Comparison of ENCODE assay signal across 8 cellular contexts in the genomic region with DNA sequence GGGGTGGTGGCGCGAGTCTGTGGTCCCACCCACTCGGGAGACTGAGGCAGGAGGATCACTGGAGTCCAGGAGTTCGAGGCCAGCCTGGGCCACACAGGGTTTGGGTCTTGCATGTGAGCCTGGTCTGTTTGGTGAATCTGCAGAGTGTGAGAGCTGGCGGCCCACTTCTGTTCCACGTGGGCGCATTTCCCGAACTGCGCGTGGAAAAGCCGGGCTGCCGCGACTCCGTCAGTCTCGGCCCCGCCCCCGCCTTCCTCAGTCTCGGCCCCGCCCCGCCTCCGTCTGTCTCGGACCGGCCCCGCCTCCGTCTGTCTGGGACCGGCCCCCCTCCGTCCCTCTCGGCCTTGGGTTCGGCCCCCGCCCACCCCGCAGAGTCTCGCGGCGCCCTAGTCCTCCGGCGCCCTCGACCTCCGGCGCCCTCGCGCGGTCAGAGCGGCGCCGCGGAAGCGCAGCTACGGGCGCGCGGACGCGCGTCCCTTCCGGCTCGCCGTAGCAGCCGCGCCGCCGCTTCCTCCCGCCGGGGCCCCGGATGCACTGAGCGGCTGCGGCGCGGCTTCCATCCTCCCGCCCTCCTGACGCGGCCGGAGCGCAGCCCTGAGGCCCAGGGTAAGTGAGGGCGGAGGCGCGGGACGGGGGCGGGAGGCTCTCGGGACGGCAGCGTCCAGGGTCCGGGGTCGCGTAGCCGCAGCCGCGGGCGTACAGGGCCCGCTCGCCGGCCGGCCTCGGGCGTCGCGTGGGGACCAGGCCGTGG. TPM values are rescaled to one million over a fixed set of nuclear protein-coding genes. Genes with fewer than 3 reads are reported as not detected.
A peak's percentile ranks its signal among the peaks of the same experiment; 100 is the strongest.
DNase-seq lines count a peak whose midpoint lies in the region; ATAC-seq and TF ChIP-seq lines count a peak whose summit lies in the region.

A gene with protein sequence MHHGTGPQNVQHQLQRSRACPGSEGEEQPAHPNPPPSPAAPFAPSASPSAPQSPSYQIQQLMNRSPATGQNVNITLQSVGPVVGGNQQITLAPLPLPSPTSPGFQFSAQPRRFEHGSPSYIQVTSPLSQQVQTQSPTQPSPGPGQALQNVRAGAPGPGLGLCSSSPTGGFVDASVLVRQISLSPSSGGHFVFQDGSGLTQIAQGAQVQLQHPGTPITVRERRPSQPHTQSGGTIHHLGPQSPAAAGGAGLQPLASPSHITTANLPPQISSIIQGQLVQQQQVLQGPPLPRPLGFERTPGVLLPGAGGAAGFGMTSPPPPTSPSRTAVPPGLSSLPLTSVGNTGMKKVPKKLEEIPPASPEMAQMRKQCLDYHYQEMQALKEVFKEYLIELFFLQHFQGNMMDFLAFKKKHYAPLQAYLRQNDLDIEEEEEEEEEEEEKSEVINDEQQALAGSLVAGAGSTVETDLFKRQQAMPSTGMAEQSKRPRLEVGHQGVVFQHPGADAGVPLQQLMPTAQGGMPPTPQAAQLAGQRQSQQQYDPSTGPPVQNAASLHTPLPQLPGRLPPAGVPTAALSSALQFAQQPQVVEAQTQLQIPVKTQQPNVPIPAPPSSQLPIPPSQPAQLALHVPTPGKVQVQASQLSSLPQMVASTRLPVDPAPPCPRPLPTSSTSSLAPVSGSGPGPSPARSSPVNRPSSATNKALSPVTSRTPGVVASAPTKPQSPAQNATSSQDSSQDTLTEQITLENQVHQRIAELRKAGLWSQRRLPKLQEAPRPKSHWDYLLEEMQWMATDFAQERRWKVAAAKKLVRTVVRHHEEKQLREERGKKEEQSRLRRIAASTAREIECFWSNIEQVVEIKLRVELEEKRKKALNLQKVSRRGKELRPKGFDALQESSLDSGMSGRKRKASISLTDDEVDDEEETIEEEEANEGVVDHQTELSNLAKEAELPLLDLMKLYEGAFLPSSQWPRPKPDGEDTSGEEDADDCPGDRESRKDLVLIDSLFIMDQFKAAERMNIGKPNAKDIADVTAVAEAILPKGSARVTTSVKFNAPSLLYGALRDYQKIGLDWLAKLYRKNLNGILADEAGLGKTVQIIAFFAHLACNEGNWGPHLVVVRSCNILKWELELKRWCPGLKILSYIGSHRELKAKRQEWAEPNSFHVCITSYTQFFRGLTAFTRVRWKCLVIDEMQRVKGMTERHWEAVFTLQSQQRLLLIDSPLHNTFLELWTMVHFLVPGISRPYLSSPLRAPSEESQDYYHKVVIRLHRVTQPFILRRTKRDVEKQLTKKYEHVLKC (N-terminal part only) (plus strand): TSS at position 512 of the 751 bp plus-strand sequence. CDS start 10,678 bp downstream, outside the sequence.

- TF ChIP-seq CTCF in HEK293 (tag by site-specific recombination; IDR thresholded peaks at IDR 0.05) (no peak), gastroesophageal sphincter (IDR thresholded peaks at IDR 0.05) (peak in 3 of 4 experiments; percentile 54 to 88 (median 74))

- H3K4me3 ChIP-seq in HEK293 (ENCODE audit: low read depth, low read length), result peak within 1 kb of the TSS; percentile 88
- peak within 1 kb of the TSS; percentile 88 to 100 for H3K4me3 ChIP-seq in gastroesophageal sphincter

- peak; percentile 99 for DNase-seq in GM03348 (ENCODE audit: low spot score)
- DNase-seq in MV-4-11 (lab: John Stamatoyannopoulos, UW), result peak; percentile 87
- DNase-seq in SK-MEL-5 (ENCODE audit: low read depth, low spot score), result peak; percentile 94
- peak; percentile 94 for DNase-seq in activated naive CD4-positive, alpha-beta T cell treated with Interleukin-2 at 50 U/mL for 16 hours
- peak in 55 of 56 donors; percentile 44 to 95 (median 84) for DNase-seq in nucleus accumbens (lab: John Stamatoyannopoulos, UW)
- peak; percentile 83 for DNase-seq in superior temporal gyrus (ENCODE audit: extremely low spot score)

- peak; percentile 37 to 52 for TF ChIP-seq POLR2A in gastroesophageal sphincter (IDR thresholded peaks at IDR 0.05)

- no peaks in the 10 kb centered on the region for H3K4me1 ChIP-seq in HEK293 (ENCODE audit: control insufficient read depth, insufficient read depth, low read length)
- H3K4me1 ChIP-seq in gastroesophageal sphincter, result peaks cover 0 to 44% (median 9%) of the 10 kb centered on the region in 3 donors

- CTCF ChIA-PET in HEK293 (lab: Yijun Ruan, JAX), result interaction anchor here (0.6 to 0.9 kb wide), 4 partner anchors 8 to 225 kb away, joined by 3 to 4 read pairs (median 3); no protein-coding TSS in a partner anchor

- H3K36me3 ChIP-seq in HEK293 (ENCODE audit: control insufficient read depth in 2 of 2, insufficient read depth in 1 of 2, low read length in 2 of 2) (peaks cover 0 to 6% of the 10 kb centered on the region in 2 experiments; a peak in 2 of 3 replicates), gastroesophageal sphincter (peaks cover 0 to 5% of the 10 kb centered on the region in 2 donors)

- ATAC-seq in gastroesophageal sphincter, result peak; percentile 98

- H3K9me3 ChIP-seq in HEK293 (ENCODE audit: control insufficient read depth, insufficient read depth, low read depth, low read length), result no peaks in the 10 kb centered on the region
- no peaks in the 10 kb centered on the region for H3K9me3 ChIP-seq in gastroesophageal sphincter

- no peaks in the 10 kb centered on the region for H3K27me3 ChIP-seq in gastroesophageal sphincter

- peak within 1 kb of the TSS; percentile 90 for H3K27ac ChIP-seq in HEK293 (ENCODE audit: extremely low read depth, low read depth, low read length)
- H3K27ac ChIP-seq in gastroesophageal sphincter, result peak within 1 kb of the TSS; percentile 70 to 91 (median 84)

- no peak for TF ChIP-seq EP300 in gastroesophageal sphincter (IDR thresholded peaks at IDR 0.05)

- POLR2A ChIA-PET in HEK293 (lab: Yijun Ruan, JAX), result interaction anchor here (1.0 to 1.6 kb wide), 3 partner anchors 10 to 19 kb away, joined by 3 read pairs; no protein-coding TSS in a partner anchor

- 100% methylated on average over 1 of the region's 97 CpGs; no CpG with 5 or more reads in 1 of the 2 donors for WGBS in gastroesophageal sphincter (ENCODE audit: low coverage in 1 of 2), 2 donors

- in situ Hi-C loops in SK-MEL-5 (cut with HindIII; ENCODE audit: low pct_unique_long_range_greater_than_20kb, low sequenced_read_pairs), result no loop called here

TF ChIP-seq in HEK293, 187 proteins besides CTCF, POLR2A, EP300 and RAD21 (continues in another document):
- TF ChIP-seq ZBTB21 (tag by site-specific recombination; IDR thresholded peaks at IDR 0.05), result no peak
- TF ChIP-seq ZNF596 (tag by site-specific recombination; IDR thresholded peaks at IDR 0.05), result peak; percentile 27; the same call in 1 of the 2 replicates
- TF ChIP-seq, protein P1, sequence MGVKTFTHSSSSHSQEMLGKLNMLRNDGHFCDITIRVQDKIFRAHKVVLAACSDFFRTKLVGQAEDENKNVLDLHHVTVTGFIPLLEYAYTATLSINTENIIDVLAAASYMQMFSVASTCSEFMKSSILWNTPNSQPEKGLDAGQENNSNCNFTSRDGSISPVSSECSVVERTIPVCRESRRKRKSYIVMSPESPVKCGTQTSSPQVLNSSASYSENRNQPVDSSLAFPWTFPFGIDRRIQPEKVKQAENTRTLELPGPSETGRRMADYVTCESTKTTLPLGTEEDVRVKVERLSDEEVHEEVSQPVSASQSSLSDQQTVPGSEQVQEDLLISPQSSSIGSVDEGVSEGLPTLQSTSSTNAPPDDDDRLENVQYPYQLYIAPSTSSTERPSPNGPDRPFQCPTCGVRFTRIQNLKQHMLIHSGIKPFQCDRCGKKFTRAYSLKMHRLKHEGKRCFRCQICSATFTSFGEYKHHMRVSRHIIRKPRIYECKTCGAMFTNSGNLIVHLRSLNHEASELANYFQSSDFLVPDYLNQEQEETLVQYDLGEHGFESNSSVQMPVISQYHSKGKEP (tag by site-specific recombination; IDR thresholded peaks at IDR 0.05), result peak; percentile 60
- TF ChIP-seq SP3 (tag by site-specific recombination; IDR thresholded peaks at IDR 0.05), result peak; percentile 58
- TF ChIP-seq SCRT2 (tag by site-specific recombination; IDR thresholded peaks at IDR 0.05), result no peak
- TF ChIP-seq, protein P2, sequence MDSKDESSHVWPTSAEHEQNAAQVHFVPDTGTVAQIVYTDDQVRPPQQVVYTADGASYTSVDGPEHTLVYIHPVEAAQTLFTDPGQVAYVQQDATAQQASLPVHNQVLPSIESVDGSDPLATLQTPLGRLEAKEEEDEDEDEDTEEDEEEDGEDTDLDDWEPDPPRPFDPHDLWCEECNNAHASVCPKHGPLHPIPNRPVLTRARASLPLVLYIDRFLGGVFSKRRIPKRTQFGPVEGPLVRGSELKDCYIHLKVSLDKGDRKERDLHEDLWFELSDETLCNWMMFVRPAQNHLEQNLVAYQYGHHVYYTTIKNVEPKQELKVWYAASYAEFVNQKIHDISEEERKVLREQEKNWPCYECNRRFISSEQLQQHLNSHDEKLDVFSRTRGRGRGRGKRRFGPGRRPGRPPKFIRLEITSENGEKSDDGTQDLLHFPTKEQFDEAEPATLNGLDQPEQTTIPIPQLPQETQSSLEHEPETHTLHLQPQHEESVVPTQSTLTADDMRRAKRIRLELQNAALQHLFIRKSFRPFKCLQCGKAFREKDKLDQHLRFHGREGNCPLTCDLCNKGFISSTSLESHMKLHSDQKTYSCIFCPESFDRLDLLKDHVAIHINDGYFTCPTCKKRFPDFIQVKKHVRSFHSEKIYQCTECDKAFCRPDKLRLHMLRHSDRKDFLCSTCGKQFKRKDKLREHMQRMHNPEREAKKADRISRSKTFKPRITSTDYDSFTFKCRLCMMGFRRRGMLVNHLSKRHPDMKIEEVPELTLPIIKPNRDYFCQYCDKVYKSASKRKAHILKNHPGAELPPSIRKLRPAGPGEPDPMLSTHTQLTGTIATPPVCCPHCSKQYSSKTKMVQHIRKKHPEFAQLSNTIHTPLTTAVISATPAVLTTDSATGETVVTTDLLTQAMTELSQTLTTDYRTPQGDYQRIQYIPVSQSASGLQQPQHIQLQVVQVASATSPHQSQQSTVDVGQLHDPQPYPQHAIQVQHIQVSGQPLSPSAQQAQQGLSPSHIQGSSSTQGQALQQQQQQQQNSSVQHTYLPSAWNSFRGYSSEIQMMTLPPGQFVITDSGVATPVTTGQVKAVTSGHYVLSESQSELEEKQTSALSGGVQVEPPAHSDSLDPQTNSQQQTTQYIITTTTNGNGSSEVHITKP (tag by site-specific recombination; IDR thresholded peaks at IDR 0.05), result 0 out of 2 replicates have a peak, but pooled peaks have one; percentile 9
- TF ChIP-seq ZBTB8A (tag by site-specific recombination; IDR thresholded peaks at IDR 0.05), result peak; percentile 75
- peak; percentile 84 for TF ChIP-seq ZNF660 (tag by site-specific recombination; IDR thresholded peaks at IDR 0.05)

RNA-seq across cellular contexts. Expression of the gene that starts here (rescaled TPM):
- 5.7 and 7.6 TPM in 2 replicates for total RNA-seq in SK-MEL-5 (2014; rRNA removed; shearing (Covaris generic))
- polyA plus RNA-seq in SK-MEL-5 (2015; cell fraction: cytosol; rRNA removed), result 28.1 and 34.4 TPM in 2 replicates
- 59.8 and 64.0 TPM in 2 replicates for polyA plus RNA-seq in SK-MEL-5 (2015; cell fraction: nucleus; rRNA removed)
- total RNA-seq in gastroesophageal sphincter, result 10 to 100 TPM; 12.6 to 28.0 (median 22.8) TPM

Comparison
In these comparisons a context has a peak if more than half of its experiments do, and no peak if none do; other contexts are left out.
1. Peak in every context shown above with its lines: DNase-seq, ATAC-seq, H3K4me3 ChIP-seq and H3K27ac ChIP-seq.